In the genomic region with DNA sequence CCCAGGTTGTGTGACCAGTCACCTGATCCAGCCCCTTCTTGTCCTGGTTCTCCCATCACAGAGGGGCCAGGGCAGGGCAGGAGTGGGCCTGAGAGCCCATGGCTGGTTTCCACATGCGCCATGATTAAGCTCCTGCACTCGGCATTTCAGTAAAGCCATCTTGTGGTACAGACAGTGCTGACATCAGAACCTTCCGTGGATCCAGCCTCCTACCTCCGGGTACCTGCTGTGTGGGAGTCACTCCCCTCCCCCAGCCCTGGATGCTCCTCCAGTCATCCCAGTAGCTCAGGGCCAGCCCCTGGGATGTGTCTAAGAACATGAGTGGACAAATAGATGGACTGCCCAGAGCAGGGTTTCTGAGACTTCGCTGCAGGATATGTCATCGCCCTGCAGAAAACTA, we compare ENCODE assay signal across 16 cellular contexts. TPM values are rescaled to one million over a fixed set of nuclear protein-coding genes. Genes with fewer than 3 reads are reported as not detected.
DNase-seq lines count a peak whose midpoint lies in the region; ATAC-seq, FAIRE-seq and TF ChIP-seq lines count a peak whose summit lies in the region.
"Had no signal": no experiment of that assay in that cellular context is flagged by ENCODE, and none has a peak within 500 bp of the region (broad histone marks: within the 10 kb centered on the region; RNA-seq: fewer than 3 reads in every experiment).

No MANE protein-coding gene starts in this region.

- H3K36me3 ChIP-seq in heart left ventricle (peaks cover 0 to 37% (median 18%) of the 10 kb centered on the region in 9 donors), kidney (ENCODE audit: control insufficient read depth in 1 of 2, insufficient read depth in 2 of 2, low read length in 2 of 2) (peaks cover 0 to 4% of the 10 kb centered on the region in 2 donors)

- TF ChIP-seq CTCF in heart left ventricle (IDR thresholded peaks at IDR 0.05) (no peak), kidney (IDR thresholded peaks at IDR 0.05; ENCODE audit: borderline replicate concordance, extremely low read depth, insufficient read depth) (no peak)

- peak overlapping the region in 8 of 12 donors; percentile 25 to 91 (median 68) for H3K27ac ChIP-seq in heart left ventricle
- no peak overlapping the region for H3K27ac ChIP-seq in kidney (ENCODE audit: low read depth in 2 of 2, low read length in 2 of 2)
- H3K27ac ChIP-seq in substantia nigra (ENCODE audit: low read depth, low read length, poor library complexity, severe bottlenecking): peak overlapping the region; percentile 91
- H3K27ac ChIP-seq: GM23248, PC-9 had no signal

- ATAC-seq in heart left ventricle (peak in 1 of 4 donors; percentile 1), left cardiac atrium (no peak), SK-N-SH treated with all-trans-retinoic acid at 6 μM for 48 hours (no peak), HG02798 (IDR thresholded peaks at IDR 0.05; ENCODE audit: poor library complexity, unreplicated experiment) (no peak)

- no peak overlapping the region for H3K9ac ChIP-seq in kidney (ENCODE audit: low read length in 2 of 2)
- H3K9ac ChIP-seq: GM23248 had no signal

- WGBS in heart left ventricle, 4 donors: 71 to 84% (median 79%) methylated on average over 6 of the region's 6 CpGs

- H3K27me3 ChIP-seq in heart left ventricle: no peaks in the 10 kb centered on the region

- H3K9me3 ChIP-seq in heart left ventricle (no peaks in the 10 kb centered on the region), kidney (ENCODE audit: control insufficient read depth in 1 of 2, low read length in 2 of 2) (no peaks in the 10 kb centered on the region)

- TF ChIP-seq POLR2A in heart left ventricle (IDR thresholded peaks at IDR 0.05) (no peak), erythroblast (IDR thresholded peaks at IDR 0.05; ENCODE audit: low read length) (no peak)

- DNase-seq in heart left ventricle (no peak), left cardiac atrium (no peak), amniotic epithelial cell (ENCODE audit: low read depth) (peak; percentile 14), kidney (peak; percentile 38), substantia nigra (lab: John Stamatoyannopoulos, UW) (peak in 4 of 49 donors; percentile 38 to 60 (median 49)), erythroblast (lab: John Stamatoyannopoulos, UW) (no peak)
- DNase-seq: DMS79, NCI-H1417 treated with DMSO at 0.1 percent for 48 hours, NCI-H1930, NCI-H748 treated with DMSO at 0.1 percent for 48 hours, PC-9 had no signal

- FAIRE-seq in kidney (lab: Jason Lieb, UNC): no peak
- FAIRE-seq: D721Med, GM18507 had no signal

- H3K4me1 ChIP-seq in heart left ventricle (peaks cover 4 to 52% (median 37%) of the 10 kb centered on the region in 12 donors), kidney (ENCODE audit: control insufficient read depth in 1 of 2, insufficient read depth in 1 of 2, low read depth in 1 of 2, low read length in 2 of 2) (peaks cover 6 to 19% of the 10 kb centered on the region in 2 donors)

- H3K4me3 ChIP-seq in heart left ventricle (no peak overlapping the region), kidney (ENCODE audit: low read length in 2 of 2) (no peak overlapping the region)
- H3K4me3 ChIP-seq: GM23248, PC-9 had no signal

- intact Hi-C loops in heart left ventricle (cut with DNase I) (loop anchor here in 1 of 10 donors (10.0 kb wide), 1 partner anchor 70 kb away; the partner anchor contains the start of gene MIEF1), left cardiac atrium (cut with DNase I) (no loop called here), kidney (cut with DNase I) (no loop called here)

TF ChIP-seq in SK-N-SH treated with all-trans-retinoic acid at 6 μM for 48 hours, 23 proteins besides CTCF, POLR2A, EP300 and RAD21:
- no peak for TF ChIP-seq OSR1 (CRISPR knock-in tag; IDR thresholded peaks at IDR 0.05)
- no peak for TF ChIP-seq ZC3H10 (CRISPR knock-in tag; IDR thresholded peaks at IDR 0.05)
- TF ChIP-seq ZFP30 (CRISPR knock-in tag; IDR thresholded peaks at IDR 0.05): no peak

RNA-seq across cellular contexts. Expression of gene MGAT3, which starts 22.1 kb away (rescaled TPM):
- total RNA-seq in heart left ventricle: 1 to 10 TPM; 3.4 to 9.9 (median 4.7) TPM
- polyA plus RNA-seq in heart left ventricle: 1 to 10 TPM; 2.2 to 2.6 TPM
- total RNA-seq in left cardiac atrium: 10 to 100 TPM; 11.6 to 13.7 TPM
- total RNA-seq in kidney: 5.4 TPM
- 2.7 TPM for polyA plus RNA-seq in kidney (ENCODE audit: insufficient read depth, low read depth, low replicate concordance)
- total RNA-seq: GM23248, PC-9 had no signal
- polyA plus RNA-seq: GM23248 had no signal

RNA-seq across cellular contexts. Expression of gene TAB1, which starts 35.1 kb away (rescaled TPM):
- total RNA-seq in heart left ventricle (10 to 100 TPM; 14.5 to 21.7 (median 17.4) TPM), left cardiac atrium (10 to 100 TPM; 14.1 to 16.8 TPM), kidney (30.9 TPM)
- polyA plus RNA-seq in heart left ventricle (10 to 100 TPM; 17.8 to 18.1 TPM), kidney (ENCODE audit: insufficient read depth, low read depth, low replicate concordance) (14.4 TPM)

Comparison
In these comparisons a context has a peak if more than half of its experiments do, and no peak if none do; other contexts are left out.
1. DNase-seq: peak in amniotic epithelial cell (single experiment) and kidney (single experiment); none in heart left ventricle (0 of 5), left cardiac atrium (single experiment) and erythroblast (0 of 2).
2. H3K27ac ChIP-seq: peak in heart left ventricle (8 of 12) and substantia nigra (single experiment); none in kidney (0 of 2).